In the genomic region with DNA sequence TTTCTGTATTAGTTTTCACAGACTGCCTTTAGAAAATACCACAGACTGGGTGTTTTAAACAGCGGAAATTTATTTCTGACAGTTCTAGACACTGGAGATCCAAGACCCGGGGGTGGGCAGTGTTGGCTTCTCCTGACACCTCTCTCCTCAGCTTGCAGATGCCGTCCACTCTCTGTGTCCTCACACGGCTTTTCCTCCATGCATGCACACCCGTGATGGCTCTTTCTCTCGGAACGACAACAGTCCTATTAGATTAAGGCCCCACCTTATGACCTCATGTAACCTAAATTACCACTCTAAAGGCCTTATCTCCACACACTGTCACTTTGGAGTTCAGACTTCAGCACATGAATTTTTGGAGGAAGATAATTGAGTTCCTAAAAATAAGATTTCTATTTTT, we compare ENCODE assay signal across 16 cellular contexts.
DNase-seq lines count a peak whose midpoint lies in the region; ATAC-seq, FAIRE-seq and TF ChIP-seq lines count a peak whose summit lies in the region.
"Had no signal": no experiment of that assay in that cellular context is flagged by ENCODE, and none has a peak within 500 bp of the region (broad histone marks: within the 10 kb centered on the region; RNA-seq: fewer than 3 reads in every experiment).

No MANE protein-coding gene starts in this region.

- H3K9me3 Mint-ChIP-seq in GM23338, result no peaks in the 10 kb centered on the region

- no peaks in the 10 kb centered on the region for H3K4me1 ChIP-seq in GM23338 (ENCODE audit: insufficient read depth)
- peaks cover 0 to 8% (median 6%) of the 10 kb centered on the region in 4 donors for H3K4me1 ChIP-seq in esophagus muscularis mucosa
- no peaks in the 10 kb centered on the region for H3K4me1 ChIP-seq in aorta (ENCODE audit: control insufficient read depth in 1 of 2, insufficient read depth in 2 of 2, low read length in 2 of 2)

- no peaks in the 10 kb centered on the region for H3K9me3 ChIP-seq in esophagus muscularis mucosa
- H3K9me3 ChIP-seq in aorta (ENCODE audit: control insufficient read depth, low read length), result no peaks in the 10 kb centered on the region

- TF ChIP-seq CTCF in GM23338 (conservative IDR thresholded peaks at IDR 0.05; ENCODE audit: low read depth in 2 of 2) (no peak), esophagus muscularis mucosa (IDR thresholded peaks at IDR 0.05) (no peak)

- no peak overlapping the region for H3K4me3 ChIP-seq in GM23338
- H3K4me3 ChIP-seq in esophagus muscularis mucosa, result no peak overlapping the region
- no peak overlapping the region for H3K4me3 ChIP-seq in aorta (ENCODE audit: low read length in 2 of 2)

- no peak overlapping the region for H3K4me2 ChIP-seq in GM23338

- H3K4me1 Mint-ChIP-seq in GM23338, result peaks cover 4% of the 10 kb centered on the region; the same call in 2 of the 3 replicates
- H3K4me1 Mint-ChIP-seq: B cell; CD4-positive, alpha-beta memory T cell had no signal

- H3K27me3 ChIP-seq in GM23338 (ENCODE audit: insufficient read depth) (no peaks in the 10 kb centered on the region), esophagus muscularis mucosa (no peaks in the 10 kb centered on the region), aorta (ENCODE audit: control insufficient read depth in 1 of 2, insufficient read depth in 2 of 2, low read length in 1 of 2) (no peaks in the 10 kb centered on the region)

- no peaks in the 10 kb centered on the region for H3K9me2 ChIP-seq in GM23338 (ENCODE audit: insufficient read depth)

- H3K27ac Mint-ChIP-seq in GM23338, result no peak overlapping the region
- H3K27ac Mint-ChIP-seq: B cell had no signal

- no peaks in the 10 kb centered on the region for H3K79me2 ChIP-seq in GM23338 (replicated peaks; ENCODE audit: insufficient read depth)

- DNase-seq in GM23338 (ENCODE audit: low spot score) (no peak), esophagus muscularis mucosa (ENCODE audit: extremely low spot score) (peak; percentile 53), left cardiac atrium (peak; percentile 39), left colon (no peak), sciatic nerve (ENCODE audit: low spot score) (no peak), H54 (ENCODE audit: insufficient read length, low spot score) (no peak), aorta (no peak)
- DNase-seq: CD4-positive, alpha-beta memory T cell; DMS79; EL; IMR-90 had no signal

- TF ChIP-seq POLR2A in esophagus muscularis mucosa (IDR thresholded peaks at IDR 0.05; ENCODE audit: low read depth) (no peak), H54 (IDR thresholded peaks at IDR 0.05; ENCODE audit: low read depth, low read length) (no peak)

- H3F3A ChIP-seq in GM23338 (replicated peaks; ENCODE audit: low read depth), result no peaks in the 10 kb centered on the region

- intact Hi-C loops in esophagus muscularis mucosa (cut with DNase I) (no loop called here), left cardiac atrium (cut with DNase I) (loop anchor here in 1 of 2 donors (5.0 kb wide), 1 partner anchor 152 kb away; no protein-coding TSS in a partner anchor), left colon (cut with DNase I, micrococcal nuclease) (no loop called here), sciatic nerve (cut with DNase I) (no loop called here), aorta (cut with DNase I) (no loop called here)

- H4K20me1 ChIP-seq in GM23338 (replicated peaks; ENCODE audit: insufficient read depth), result no peaks in the 10 kb centered on the region

- H3K27ac ChIP-seq in GM23338 (ENCODE audit: low read depth) (no peak overlapping the region), esophagus muscularis mucosa (replicated peaks in 1 of 4) (no peak overlapping the region), aorta (ENCODE audit: low read depth in 1 of 2, low read length in 2 of 2) (no peak overlapping the region)

- H3K27me3 Mint-ChIP-seq in GM23338 (ENCODE audit: insufficient read depth, low read depth, poor library complexity), result no peaks in the 10 kb centered on the region
- H3K27me3 Mint-ChIP-seq: B cell had no signal

- peak overlapping the region; percentile 38; the same call in 1 of the 2 replicates for H2AFZ ChIP-seq in GM23338

- FAIRE-seq in H54 (lab: Jason Lieb, UNC), result no peak
- FAIRE-seq: A204.1, G401.6, GM12891 had no signal

- no peaks in the 10 kb centered on the region for H3K36me3 Mint-ChIP-seq in GM23338 (ENCODE audit: low read depth)
- H3K36me3 Mint-ChIP-seq: CD4-positive, alpha-beta memory T cell had no signal

- H3K36me3 ChIP-seq in GM23338 (ENCODE audit: insufficient read depth) (no peaks in the 10 kb centered on the region), esophagus muscularis mucosa (no peaks in the 10 kb centered on the region), aorta (ENCODE audit: control insufficient read depth in 1 of 2, insufficient read depth in 2 of 2, low read length in 1 of 2) (no peaks in the 10 kb centered on the region)

- no peak overlapping the region for H3K4me3 Mint-ChIP-seq in GM23338
- H3K4me3 Mint-ChIP-seq: B cell; CD4-positive, alpha-beta memory T cell had no signal

- ATAC-seq in GM23338 (no peak), left cardiac atrium (peak; percentile 82 to 90), left colon (peak; percentile 73), sciatic nerve (no peak), aorta (ENCODE audit: low FRiP score) (no peak)
- ATAC-seq: HCT116 had no signal

- WGBS in esophagus muscularis mucosa, result 90% methylated on average over 7 of the region's 7 CpGs
- 77 to 79% methylated on average over 7 of the region's 7 CpGs for WGBS in aorta, 2 donors

- no peak for TF ChIP-seq EP300 in esophagus muscularis mucosa (IDR thresholded peaks at IDR 0.05)

TF ChIP-seq in GM23338, 12 proteins besides CTCF, POLR2A, EP300 and RAD21:
- TF ChIP-seq, protein P1, sequence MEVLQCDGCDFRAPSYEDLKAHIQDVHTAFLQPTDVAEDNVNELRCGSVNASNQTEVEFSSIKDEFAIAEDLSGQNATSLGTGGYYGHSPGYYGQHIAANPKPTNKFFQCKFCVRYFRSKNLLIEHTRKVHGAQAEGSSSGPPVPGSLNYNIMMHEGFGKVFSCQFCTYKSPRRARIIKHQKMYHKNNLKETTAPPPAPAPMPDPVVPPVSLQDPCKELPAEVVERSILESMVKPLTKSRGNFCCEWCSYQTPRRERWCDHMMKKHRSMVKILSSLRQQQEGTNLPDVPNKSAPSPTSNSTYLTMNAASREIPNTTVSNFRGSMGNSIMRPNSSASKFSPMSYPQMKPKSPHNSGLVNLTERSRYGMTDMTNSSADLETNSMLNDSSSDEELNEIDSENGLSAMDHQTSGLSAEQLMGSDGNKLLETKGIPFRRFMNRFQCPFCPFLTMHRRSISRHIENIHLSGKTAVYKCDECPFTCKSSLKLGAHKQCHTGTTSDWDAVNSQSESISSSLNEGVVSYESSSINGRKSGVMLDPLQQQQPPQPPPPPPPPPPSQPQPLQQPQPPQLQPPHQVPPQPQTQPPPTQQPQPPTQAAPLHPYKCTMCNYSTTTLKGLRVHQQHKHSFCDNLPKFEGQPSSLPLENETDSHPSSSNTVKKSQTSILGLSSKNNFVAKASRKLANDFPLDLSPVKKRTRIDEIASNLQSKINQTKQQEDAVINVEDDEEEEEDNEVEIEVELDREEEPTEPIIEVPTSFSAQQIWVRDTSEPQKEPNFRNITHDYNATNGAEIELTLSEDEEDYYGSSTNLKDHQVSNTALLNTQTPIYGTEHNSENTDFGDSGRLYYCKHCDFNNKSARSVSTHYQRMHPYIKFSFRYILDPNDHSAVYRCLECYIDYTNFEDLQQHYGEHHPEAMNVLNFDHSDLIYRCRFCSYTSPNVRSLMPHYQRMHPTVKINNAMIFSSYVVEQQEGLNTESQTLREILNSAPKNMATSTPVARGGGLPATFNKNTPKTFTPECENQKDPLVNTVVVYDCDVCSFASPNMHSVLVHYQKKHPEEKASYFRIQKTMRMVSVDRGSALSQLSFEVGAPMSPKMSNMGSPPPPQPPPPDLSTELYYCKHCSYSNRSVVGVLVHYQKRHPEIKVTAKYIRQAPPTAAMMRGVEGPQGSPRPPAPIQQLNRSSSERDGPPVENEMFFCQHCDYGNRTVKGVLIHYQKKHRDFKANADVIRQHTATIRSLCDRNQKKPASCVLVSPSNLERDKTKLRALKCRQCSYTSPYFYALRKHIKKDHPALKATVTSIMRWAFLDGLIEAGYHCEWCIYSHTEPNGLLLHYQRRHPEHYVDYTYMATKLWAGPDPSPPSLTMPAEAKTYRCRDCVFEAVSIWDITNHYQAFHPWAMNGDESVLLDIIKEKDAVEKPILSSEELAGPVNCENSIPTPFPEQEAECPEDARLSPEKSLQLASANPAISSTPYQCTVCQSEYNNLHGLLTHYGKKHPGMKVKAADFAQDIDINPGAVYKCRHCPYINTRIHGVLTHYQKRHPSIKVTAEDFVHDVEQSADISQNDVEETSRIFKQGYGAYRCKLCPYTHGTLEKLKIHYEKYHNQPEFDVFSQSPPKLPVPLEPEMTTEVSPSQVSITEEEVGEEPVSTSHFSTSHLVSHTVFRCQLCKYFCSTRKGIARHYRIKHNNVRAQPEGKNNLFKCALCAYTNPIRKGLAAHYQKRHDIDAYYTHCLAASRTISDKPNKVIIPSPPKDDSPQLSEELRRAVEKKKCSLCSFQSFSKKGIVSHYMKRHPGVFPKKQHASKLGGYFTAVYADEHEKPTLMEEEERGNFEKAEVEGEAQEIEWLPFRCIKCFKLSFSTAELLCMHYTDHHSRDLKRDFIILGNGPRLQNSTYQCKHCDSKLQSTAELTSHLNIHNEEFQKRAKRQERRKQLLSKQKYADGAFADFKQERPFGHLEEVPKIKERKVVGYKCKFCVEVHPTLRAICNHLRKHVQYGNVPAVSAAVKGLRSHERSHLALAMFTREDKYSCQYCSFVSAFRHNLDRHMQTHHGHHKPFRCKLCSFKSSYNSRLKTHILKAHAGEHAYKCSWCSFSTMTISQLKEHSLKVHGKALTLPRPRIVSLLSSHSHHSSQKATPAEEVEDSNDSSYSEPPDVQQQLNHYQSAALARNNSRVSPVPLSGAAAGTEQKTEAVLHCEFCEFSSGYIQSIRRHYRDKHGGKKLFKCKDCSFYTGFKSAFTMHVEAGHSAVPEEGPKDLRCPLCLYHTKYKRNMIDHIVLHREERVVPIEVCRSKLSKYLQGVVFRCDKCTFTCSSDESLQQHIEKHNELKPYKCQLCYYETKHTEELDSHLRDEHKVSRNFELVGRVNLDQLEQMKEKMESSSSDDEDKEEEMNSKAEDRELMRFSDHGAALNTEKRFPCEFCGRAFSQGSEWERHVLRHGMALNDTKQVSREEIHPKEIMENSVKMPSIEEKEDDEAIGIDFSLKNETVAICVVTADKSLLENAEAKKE (CRISPR knock-in tag; IDR thresholded peaks at IDR 0.05), result no peak
- no peak for TF ChIP-seq NANOG (IDR thresholded peaks at IDR 0.05; ENCODE audit: borderline replicate concordance)
- no peak for TF ChIP-seq POLR2AphosphoS5 (IDR thresholded peaks at IDR 0.05; ENCODE audit: low read depth)
- no peak for TF ChIP-seq EZH2phosphoT487 (IDR thresholded peaks at IDR 0.05; ENCODE audit: unreplicated experiment)
- TF ChIP-seq STAT1 (IDR thresholded peaks at IDR 0.05; ENCODE audit: unreplicated experiment), result no peak

Comparison
In these comparisons a context has a peak if more than half of its experiments do, and no peak if none do; other contexts are left out.
1. ATAC-seq: peak in left cardiac atrium (2 of 2) and left colon (single experiment); none in GM23338 (single experiment), sciatic nerve (single experiment) and aorta (single experiment).
2. DNase-seq: peak in esophagus muscularis mucosa (single experiment) and left cardiac atrium (single experiment); none in GM23338 (single experiment), left colon (0 of 2), sciatic nerve (single experiment), H54 (single experiment) and aorta (0 of 2).